Comparison of ENCODE assay signal across 23 cellular contexts in genomic region chr2:43453771-43454170, GRCh38.
DNase-seq lines count a peak whose midpoint lies in the region; FAIRE-seq and TF ChIP-seq lines count a peak whose summit lies in the region.
"Had no signal": no experiment of that assay in that cellular context is flagged by ENCODE, and none has a peak within 500 bp of the region (broad histone marks: within the 10 kb centered on the region; RNA-seq: fewer than 3 reads in every experiment).

No MANE protein-coding gene starts in this region.

- no peak overlapping the region for H3K14ac ChIP-seq in mesenchymal stem cell (ENCODE audit: low read length in 2 of 2)

- no peak overlapping the region for H3K27ac ChIP-seq in mesenchymal stem cell (ENCODE audit: low read length, poor library complexity, severe bottlenecking)
- peak overlapping the region; percentile 66 to 88 (median 79) for H3K27ac ChIP-seq in thyroid gland
- H3K27ac ChIP-seq: BLaER1, GM23248 had no signal

- H2BK5ac ChIP-seq in mesenchymal stem cell (ENCODE audit: low read depth, low read length, poor library complexity, severe bottlenecking), result no peak overlapping the region

- peak overlapping the region in 1 of 2 experiments; percentile 72 for H3K18ac ChIP-seq in mesenchymal stem cell (ENCODE audit: low read depth in 1 of 2, low read length in 2 of 2)

- 67% methylated on average over 4 of the region's 4 CpGs for WGBS in mesenchymal stem cell
- 21 to 31% methylated on average over 4 of the region's 4 CpGs for WGBS in thyroid gland, 2 donors

- H3K23ac ChIP-seq in mesenchymal stem cell (ENCODE audit: low read length in 2 of 2), result no peak overlapping the region

- H2BK12ac ChIP-seq in mesenchymal stem cell (ENCODE audit: low read length in 2 of 2), result peak overlapping the region in 1 of 2 experiments; percentile 90

- H3K79me1 ChIP-seq in mesenchymal stem cell (replicated peaks; ENCODE audit: low read length, poor library complexity, severe bottlenecking), result peaks cover 2% of the 10 kb centered on the region

- intact Hi-C loops in thyroid gland (cut with DNase I), result no loop called here

- peaks cover 2% of the 10 kb centered on the region for H3K4me1 ChIP-seq in mesenchymal stem cell (ENCODE audit: control insufficient read depth, insufficient read depth, low read depth, low read length)
- peaks cover 57 to 83% of the 10 kb centered on the region in 2 donors for H3K4me1 ChIP-seq in thyroid gland
- H3K4me1 ChIP-seq: BLaER1 had no signal

- H2AK5ac ChIP-seq in mesenchymal stem cell (ENCODE audit: low read length, severe bottlenecking), result no peak overlapping the region

- H2BK15ac ChIP-seq in mesenchymal stem cell (ENCODE audit: low read depth, poor library complexity, severe bottlenecking), result no peak overlapping the region

- no peak overlapping the region for H3K4me3 ChIP-seq in mesenchymal stem cell (ENCODE audit: insufficient read depth in 1 of 2, low read depth in 1 of 2, low read length in 2 of 2)
- H3K4me3 ChIP-seq in thyroid gland (replicated peaks in 1 of 3), result no peak overlapping the region
- H3K4me3 ChIP-seq: BLaER1, GM23248 had no signal

- no peak overlapping the region for H4K91ac ChIP-seq in mesenchymal stem cell (ENCODE audit: low read length)

- in situ Hi-C loops in Caki2 (cut with HindIII; ENCODE audit: low pct_unique_long_range_greater_than_20kb, low sequenced_read_pairs), result no loop called here

- TF ChIP-seq CTCF in thyroid gland (IDR thresholded peaks at IDR 0.05), result no peak

- peak overlapping the region; percentile 11 for H2BK120ac ChIP-seq in mesenchymal stem cell (ENCODE audit: low read depth, low read length)

- DNase-seq in Caki2 (ENCODE audit: low read depth), result peak; percentile 32
- DNase-seq in RCC 7860 (ENCODE audit: low spot score), result peak; percentile 18
- no peak for DNase-seq in mesenchymal stem cell
- DNase-seq in thyroid gland, result peak; percentile 92
- DNase-seq in NCI-H2171 (lab: John Stamatoyannopoulos, UW), result no peak
- no peak for DNase-seq in NCI-H446 treated with DMSO at 0.1 percent for 48 hours (lab: John Stamatoyannopoulos, UW)
- no peak for DNase-seq in mesenteric fat pad (ENCODE audit: low spot score)
- DNase-seq: CD4-positive, alpha-beta T cell; COR-L47; DMS 273 treated with DMSO at 0.1 percent for 48 hours; GDM1; GM23248; H9; HFFc6; Karpas-422; NCI-H1417 treated with DMSO at 0.1 percent for 48 hours; NCI-H187; NCI-H69; NK-92 treated with Interleukin-12 subunit alpha and Interleukin-12 subunit beta, amount 100 ng/mL, for 24 hours; SIG-M5; SK-N-SH had no signal

- FAIRE-seq in RCC 7860 (lab: Jason Lieb, UNC), result peak; percentile 64
- FAIRE-seq: GM18507 had no signal

- no peak overlapping the region for H2AFZ ChIP-seq in mesenchymal stem cell (ENCODE audit: low read depth, low read length)
- H2AFZ ChIP-seq: GM23248 had no signal

- no peak overlapping the region for H3K4me2 ChIP-seq in mesenchymal stem cell (ENCODE audit: low read length, poor library complexity, severe bottlenecking)
- H3K4me2 ChIP-seq: BLaER1, SK-N-SH had no signal

- H3K4ac ChIP-seq in mesenchymal stem cell (ENCODE audit: low read depth in 1 of 2, low read length in 2 of 2), result no peak overlapping the region

- H3K9me3 ChIP-seq in mesenchymal stem cell (ENCODE audit: control insufficient read depth, low read length) (no peaks in the 10 kb centered on the region), thyroid gland (no peaks in the 10 kb centered on the region)

- no peak overlapping the region for H4K8ac ChIP-seq in mesenchymal stem cell (ENCODE audit: low read length)

- TF ChIP-seq POLR2A in thyroid gland (IDR thresholded peaks at IDR 0.05), result no peak

- H3K36me3 ChIP-seq in mesenchymal stem cell (ENCODE audit: control insufficient read depth in 1 of 2, insufficient read depth in 2 of 2, low read depth in 1 of 2, low read length in 2 of 2) (peaks cover 0 to 4% of the 10 kb centered on the region in 2 experiments), thyroid gland (no peaks in the 10 kb centered on the region)

- H3K27me3 ChIP-seq in mesenchymal stem cell (ENCODE audit: control insufficient read depth in 1 of 2, insufficient read depth in 1 of 2, low read length in 2 of 2), result no peaks in the 10 kb centered on the region
- H3K27me3 ChIP-seq in thyroid gland, result no peaks in the 10 kb centered on the region
- H3K27me3 ChIP-seq: BLaER1 had no signal

- no peak overlapping the region for H3K9ac ChIP-seq in mesenchymal stem cell (ENCODE audit: low read length)
- H3K9ac ChIP-seq: BLaER1, GM23248, SK-N-SH had no signal

Comparison
In these comparisons a context has a peak if more than half of its experiments do, and no peak if none do; other contexts are left out.
1. DNase-seq: peak in Caki2 (single experiment), RCC 7860 (single experiment) and thyroid gland (2 of 2); none in mesenchymal stem cell (single experiment), NCI-H2171 (single experiment), NCI-H446 treated with DMSO at 0.1 percent for 48 hours (single experiment) and mesenteric fat pad (single experiment).